8 cellular contexts compared by ENCODE assay signal in genomic region chr5:80408976-80409926, GRCh38. TPM values are rescaled to one million over a fixed set of nuclear protein-coding genes. Genes with fewer than 3 reads are reported as not detected.
DNase-seq lines count a peak whose midpoint lies in the region; ATAC-seq, FAIRE-seq and TF ChIP-seq lines count a peak whose summit lies in the region.

No MANE protein-coding gene starts in this region.

- 67% methylated on average over 10 of the region's 10 CpGs; no CpG with 5 or more reads in 1 of the 2 experiments for WGBS in H1 (ENCODE audit: extremely low coverage in 1 of 2, insufficient coverage in 1 of 2, insufficient read length in 1 of 2, insufficient replicate concordance in 2 of 2, low coverage in 1 of 2, low lambda C conversion rate in 2 of 2, missing lambda C conversion rate in 1 of 2), 2 experiments

- DNase-seq in Caki2 (ENCODE audit: low read depth) (peak; percentile 10), NCI-H460 (ENCODE audit: extremely low read depth, low read depth) (peak; percentile 8), H1 (ENCODE audit: low read depth in 1 of 2, low spot score in 2 of 2) (no peak)
- DNase-seq in stimulated activated CD4-positive, alpha-beta T cell treated with anti-CD3 and anti-CD28 coated beads, Interleukin-1b, Interleukin-23, amount 100 ng/mL, for 48 hours = no peak
- no peak for DNase-seq in stimulated activated CD4-positive, alpha-beta T cell treated with anti-CD3 and anti-CD28 coated beads, Interleukin-4, amount 100 ng/mL, for 1 hour
- no peak for DNase-seq in stimulated activated CD4-positive, alpha-beta T cell treated with anti-CD3 and anti-CD28 coated beads, Interleukin-2, amount 100 ng/mL, for 24 hours

- H4K20me1 ChIP-seq in H1 (replicated peaks in 1 of 2; ENCODE audit: control insufficient read depth in 1 of 2, insufficient read depth in 2 of 2, low read length in 2 of 2) = no peaks in the 10 kb centered on the region

- no peak for TF ChIP-seq POLR2A in H1 (IDR thresholded peaks at IDR 0.05; ENCODE audit: control extremely low read depth in 1 of 2, low read depth in 2 of 2, low read length in 2 of 2)

- H3K4ac ChIP-seq in H1 (replicated peaks; ENCODE audit: insufficient read length, low read depth, low read length) = no peak overlapping the region

- H2BK20ac ChIP-seq in H1 (ENCODE audit: low read length) = no peak overlapping the region

- TF ChIP-seq EP300 in H1 (IDR thresholded peaks at IDR 0.05; ENCODE audit: borderline replicate concordance in 1 of 2, low read depth in 2 of 2, low read length in 2 of 2) = no peak

- H2BK15ac ChIP-seq in H1 (ENCODE audit: low read length) = no peak overlapping the region

- no peak overlapping the region for H3K18ac ChIP-seq in H1 (ENCODE audit: extremely low read depth, low read length)

- no peak overlapping the region for H3K14ac ChIP-seq in H1 (ENCODE audit: insufficient read length)

- TF ChIP-seq RAD21 in H1 (IDR thresholded peaks at IDR 0.05 in 1 of 2, conservative IDR thresholded peaks at IDR 0.05 in 1 of 2; ENCODE audit: low read depth in 2 of 2, low read length in 2 of 2) = no peak

- no peak overlapping the region for H2BK5ac ChIP-seq in H1 (ENCODE audit: low read depth, low read length)

- H4K8ac ChIP-seq in H1 (ENCODE audit: extremely low read depth, insufficient read depth, low read length) = no peak overlapping the region

- no peak overlapping the region for H4K5ac ChIP-seq in H1 (ENCODE audit: insufficient read length, low read depth, low read length)

- no peak overlapping the region for H3K23ac ChIP-seq in H1 (ENCODE audit: insufficient read length)

- H3K23me2 ChIP-seq in H1 (ENCODE audit: low read depth, low read length) = peaks cover 2% of the 10 kb centered on the region; the same call in 1 of the 2 replicates

- no peak overlapping the region for H2BK12ac ChIP-seq in H1 (ENCODE audit: low read depth, low read length)

- no peak overlapping the region for H2BK120ac ChIP-seq in H1 (replicated peaks; ENCODE audit: low read depth, low read length)

- no peak overlapping the region for H3K27ac ChIP-seq in H1 (ENCODE audit: low read depth, low read length)
- H3K27ac ChIP-seq in neutrophil = peak overlapping the region; percentile 99

- H3K27me3 ChIP-seq in H1 (replicated peaks in 1 of 4; ENCODE audit: control insufficient read depth in 3 of 4, extremely low read depth in 1 of 4, insufficient read depth in 3 of 4, low read length in 3 of 4) = no peaks in the 10 kb centered on the region
- H3K27me3 ChIP-seq in neutrophil = no peaks in the 10 kb centered on the region

- no peak overlapping the region for H2AK5ac ChIP-seq in H1 (ENCODE audit: low read depth, low read length)

- CTCF ChIA-PET in H1 (lab: Charles Lee; ENCODE audit: partially characterized antibody) = no interaction called here

- in situ Hi-C loops in Caki2 (cut with HindIII; ENCODE audit: low pct_unique_long_range_greater_than_20kb, low sequenced_read_pairs) = no loop called here

- peaks cover 0 to 43% of the 10 kb centered on the region in 2 experiments; a peak in 3 of 4 replicates for H3K79me2 ChIP-seq in H1 (ENCODE audit: control insufficient read depth in 1 of 2, insufficient read depth in 2 of 2, low read length in 2 of 2)

- no peak overlapping the region for H3K56ac ChIP-seq in H1 (replicated peaks; ENCODE audit: insufficient read length, low read depth, low read length)

- no peak for ATAC-seq in GM21737 (IDR thresholded peaks at IDR 0.05; ENCODE audit: unreplicated experiment)

- TF ChIP-seq CTCF in H1 (IDR thresholded peaks at IDR 0.05; ENCODE audit: control extremely low read depth in 1 of 3, insufficient read depth in 1 of 3, low read depth in 1 of 3, low read length in 3 of 3) (no peak), neutrophil (IDR thresholded peaks at IDR 0.05) (no peak)

- H3K79me1 ChIP-seq in H1 (ENCODE audit: low read depth, low read length) = peaks cover 6% of the 10 kb centered on the region; the same call in 1 of the 2 replicates

- no peaks in the 10 kb centered on the region for H3K4me1 ChIP-seq in H1 (replicated peaks in 1 of 4; ENCODE audit: control insufficient read depth in 3 of 4, insufficient read depth in 4 of 4, low read length in 3 of 4)
- H3K4me1 ChIP-seq in neutrophil (ENCODE audit: control insufficient read depth in 1 of 2, insufficient read depth in 1 of 2, low read depth in 1 of 2, low read length in 1 of 2) = peaks cover 43% of the 10 kb centered on the region in 2 experiments

- H3K9me3 ChIP-seq in H1 (ENCODE audit: insufficient read depth in 2 of 2, low read depth in 1 of 2, low read length in 1 of 2) (no peaks in the 10 kb centered on the region), neutrophil (no peaks in the 10 kb centered on the region)

- H2AFZ ChIP-seq in H1 (ENCODE audit: low read length) = no peak overlapping the region

- H3K4me2 ChIP-seq in H1 (ENCODE audit: insufficient read depth in 1 of 2, low read depth in 2 of 2, low read length in 2 of 2) = peak overlapping the region; percentile 63 to 99

- no peak overlapping the region for H4K91ac ChIP-seq in H1 (replicated peaks; ENCODE audit: insufficient read length, low read length)

- H3K36me3 ChIP-seq in H1 (ENCODE audit: control insufficient read depth in 2 of 4, insufficient read depth in 4 of 4, low read length in 3 of 4) = no peaks in the 10 kb centered on the region; a peak in 1 of 8 replicates
- H3K36me3 ChIP-seq in neutrophil = peaks cover 3% of the 10 kb centered on the region

- peak overlapping the region; percentile 79 to 92 (median 84) for H3K4me3 ChIP-seq in H1 (ENCODE audit: extremely low read depth in 1 of 4, insufficient read depth in 2 of 4, low read depth in 3 of 4, low read length in 4 of 4)
- H3K4me3 ChIP-seq in neutrophil (ENCODE audit: low read depth in 1 of 2, low read length in 1 of 2) = peak overlapping the region; percentile 94 to 96

- POLR2A ChIA-PET in H1 (lab: Charles Lee; ENCODE audit: partially characterized antibody) = interaction anchor here (1.3 kb wide), 1 partner anchor 153 kb away, joined by 3 read pairs; the partner anchor contains the start of gene SERINC5

- FAIRE-seq in H1 (lab: Jason Lieb, UNC) = no peak

- no peak overlapping the region for H3K9ac ChIP-seq in H1 (replicated peaks in 1 of 4; ENCODE audit: extremely low read depth in 1 of 4, low read depth in 3 of 4, low read length in 3 of 4)

TF ChIP-seq in H1, 55 proteins besides CTCF, POLR2A, EP300 and RAD21:
- no peak for TF ChIP-seq RXRA (IDR thresholded peaks at IDR 0.05; ENCODE audit: insufficient read depth, low read depth, low read length)
- TF ChIP-seq TAF1 (IDR thresholded peaks at IDR 0.05; ENCODE audit: low read depth, low read length) = no peak
- no peak for TF ChIP-seq SIN3A (conservative IDR thresholded peaks at IDR 0.05 in 1 of 2, IDR thresholded peaks at IDR 0.05 in 1 of 2; ENCODE audit: low read depth in 1 of 2, low read length in 2 of 2)
- TF ChIP-seq KDM1A (IDR thresholded peaks at IDR 0.05; ENCODE audit: borderline replicate concordance, low read length) = no peak
- TF ChIP-seq SP1 (IDR thresholded peaks at IDR 0.05; ENCODE audit: low read depth, low read length) = no peak
- TF ChIP-seq, protein P1, sequence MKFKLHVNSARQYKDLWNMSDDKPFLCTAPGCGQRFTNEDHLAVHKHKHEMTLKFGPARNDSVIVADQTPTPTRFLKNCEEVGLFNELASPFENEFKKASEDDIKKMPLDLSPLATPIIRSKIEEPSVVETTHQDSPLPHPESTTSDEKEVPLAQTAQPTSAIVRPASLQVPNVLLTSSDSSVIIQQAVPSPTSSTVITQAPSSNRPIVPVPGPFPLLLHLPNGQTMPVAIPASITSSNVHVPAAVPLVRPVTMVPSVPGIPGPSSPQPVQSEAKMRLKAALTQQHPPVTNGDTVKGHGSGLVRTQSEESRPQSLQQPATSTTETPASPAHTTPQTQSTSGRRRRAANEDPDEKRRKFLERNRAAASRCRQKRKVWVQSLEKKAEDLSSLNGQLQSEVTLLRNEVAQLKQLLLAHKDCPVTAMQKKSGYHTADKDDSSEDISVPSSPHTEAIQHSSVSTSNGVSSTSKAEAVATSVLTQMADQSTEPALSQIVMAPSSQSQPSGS (IDR thresholded peaks at IDR 0.05; ENCODE audit: low read length) = no peak
- TF ChIP-seq GABPA (IDR thresholded peaks at IDR 0.05; ENCODE audit: borderline replicate concordance, insufficient read depth, low read length) = no peak
- TF ChIP-seq KDM5A (IDR thresholded peaks at IDR 0.05; ENCODE audit: low read length) = no peak
- no peak for TF ChIP-seq SP4 (IDR thresholded peaks at IDR 0.05; ENCODE audit: low read length)
- TF ChIP-seq CBX5 (IDR thresholded peaks at IDR 0.05; ENCODE audit: low read depth, low read length) = no peak
- no peak for TF ChIP-seq GTF2F1 (IDR thresholded peaks at IDR 0.05; ENCODE audit: borderline replicate concordance, low read depth, low read length)
- no peak for TF ChIP-seq RBBP5 (IDR thresholded peaks at IDR 0.05; ENCODE audit: borderline replicate concordance, low read depth, low read length)
- no peak for TF ChIP-seq BACH1 (IDR thresholded peaks at IDR 0.05; ENCODE audit: low read length)
- no peak for TF ChIP-seq BCL11A (IDR thresholded peaks at IDR 0.05; ENCODE audit: low read depth in 2 of 2, low read length in 2 of 2)
- TF ChIP-seq JUND (IDR thresholded peaks at IDR 0.05; ENCODE audit: low read length) = no peak
- no peak for TF ChIP-seq TCF12 (IDR thresholded peaks at IDR 0.05; ENCODE audit: low read depth, low read length)
- no peak for TF ChIP-seq MAX (IDR thresholded peaks at IDR 0.05)
- no peak for TF ChIP-seq CEBPB (IDR thresholded peaks at IDR 0.05; ENCODE audit: low read depth, low read length)
- TF ChIP-seq ASH2L (IDR thresholded peaks at IDR 0.05; ENCODE audit: low read length) = no peak

RNA-seq across cellular contexts. Expression of gene ZFYVE16, which starts 1.4 kb away (rescaled TPM):
- 4.5 and 5.8 TPM in 2 replicates for total RNA-seq in Caki2 (2014; rRNA removed; shearing (Covaris generic); ENCODE audit: low replicate concordance)
- 23.6 and 32.8 TPM in 2 replicates for total RNA-seq in NCI-H460 (2014; rRNA removed; shearing (Covaris generic))
- 25.6 and 46.0 TPM in 2 replicates for polyA plus RNA-seq in NCI-H460 (2014; cell fraction: nucleus; rRNA removed)
- 24.2 and 26.7 TPM in 2 replicates for total RNA-seq in H1 (2021; fragmentation: NEBNext Ultra II Directional; extraction: Animal tissue kit (Norgen Biotek cat#: 25700))
- polyA plus RNA-seq in H1 (2011; rRNA removed) = 2.8 and 3.6 TPM in 2 replicates
- 6.7 TPM for polyA plus RNA-seq in H1 (2011; cell fraction: cytosol; rRNA removed)
- 7.0 TPM for polyA plus RNA-seq in H1 (2011; cell fraction: nucleus; rRNA removed)
- polyA plus RNA-seq in H1 (2012, experiment 1 of 2) = 6.6 to 17.0 TPM (median 11.7 TPM) in 4 replicates
- polyA plus RNA-seq in H1 (2012, experiment 2 of 2) = 0.88 TPM
- polyA plus RNA-seq in H1 (2013, experiment 1 of 2) = 15.5 TPM
- 14.9 TPM for polyA plus RNA-seq in H1 (2013, experiment 2 of 2)
- polyA minus RNA-seq in H1 (2011; rRNA and poly(A)+ RNA removed) = 9.8 and 19.9 TPM in 2 replicates
- polyA minus RNA-seq in H1 (2011; cell fraction: cytosol; rRNA and poly(A)+ RNA removed) = 10.8 TPM
- 32.9 TPM for polyA minus RNA-seq in H1 (2011; cell fraction: nucleus; rRNA and poly(A)+ RNA removed)

Comparison
In these comparisons a context has a peak if more than half of its experiments do, and no peak if none do; other contexts are left out.
1. DNase-seq: peak in Caki2 (single experiment) and NCI-H460 (single experiment); none in H1 (0 of 2), stimulated activated CD4-positive, alpha-beta T cell treated with anti-CD3 and anti-CD28 coated beads, Interleukin-1b, Interleukin-23, amount 100 ng/mL, for 48 hours (single experiment), stimulated activated CD4-positive, alpha-beta T cell treated with anti-CD3 and anti-CD28 coated beads, Interleukin-4, amount 100 ng/mL, for 1 hour (single experiment) and stimulated activated CD4-positive, alpha-beta T cell treated with anti-CD3 and anti-CD28 coated beads, Interleukin-2, amount 100 ng/mL, for 24 hours (0 of 2).